In genomic region chr1:165376811-165377153, GRCh38 we compare ENCODE assay signal across 10 cellular contexts. TPM values are rescaled to one million over a fixed set of nuclear protein-coding genes. Genes with fewer than 3 reads are reported as not detected.
DNase-seq lines count a peak whose midpoint lies in the region; ATAC-seq and TF ChIP-seq lines count a peak whose summit lies in the region.
"Had no signal": no experiment of that assay in that cellular context is flagged by ENCODE, and none has a peak within 500 bp of the region (broad histone marks: within the 10 kb centered on the region; RNA-seq: fewer than 3 reads in every experiment).

No MANE protein-coding gene starts in this region.

- H3K4me1 Mint-ChIP-seq in neural crest cell: peaks cover 17% of the 10 kb centered on the region

- no peaks in the 10 kb centered on the region for H3K27me3 ChIP-seq in BLaER1
- H3K27me3 ChIP-seq in dorsolateral prefrontal cortex: peaks cover 0 to 49% (median 13%) of the 10 kb centered on the region in 45 donors
- peaks cover 18% of the 10 kb centered on the region for H3K27me3 ChIP-seq in brain microvascular endothelial cell (replicated peaks)
- H3K27me3 ChIP-seq: right lobe of liver had no signal

- ATAC-seq in HG02852 (IDR thresholded peaks at IDR 0.05; ENCODE audit: unreplicated experiment): peak; percentile 30
- ATAC-seq in HG03095 (IDR thresholded peaks at IDR 0.05; ENCODE audit: unreplicated experiment): no peak
- ATAC-seq in GM19467 (IDR thresholded peaks at IDR 0.05; ENCODE audit: unreplicated experiment): no peak

- peaks cover 90% of the 10 kb centered on the region for H3K27me3 Mint-ChIP-seq in neural crest cell (ENCODE audit: low read depth)

- no peak for TF ChIP-seq CTCF in dorsolateral prefrontal cortex (IDR thresholded peaks at IDR 0.05 in 54 of 56, conservative IDR thresholded peaks at IDR 0.05 in 2 of 56; ENCODE audit: low read depth in 1 of 56, partially characterized antibody in 56 of 56)
- TF ChIP-seq CTCF in neural crest cell (conservative IDR thresholded peaks at IDR 0.05): no peak
- no peak for TF ChIP-seq CTCF in brain microvascular endothelial cell (IDR thresholded peaks at IDR 0.05; ENCODE audit: low read depth, low read length, missing control alignments)

- H3K9me3 ChIP-seq in BLaER1: no peaks in the 10 kb centered on the region
- H3K9me3 ChIP-seq: right lobe of liver had no signal

- peaks cover 54% of the 10 kb centered on the region for H3K4me1 ChIP-seq in BLaER1

- no peaks in the 10 kb centered on the region for H4K20me1 ChIP-seq in BLaER1

- peak overlapping the region; percentile 91 for H3K4me2 ChIP-seq in BLaER1
- H3K4me2 ChIP-seq: PC-9 had no signal

- H3K4me3 ChIP-seq in BLaER1 (peak overlapping the region; percentile 64), dorsolateral prefrontal cortex (peak overlapping the region; percentile 18 to 69 (median 49)), brain microvascular endothelial cell (ENCODE audit: low read depth, low read length) (no peak overlapping the region)
- H3K4me3 ChIP-seq: PC-9 had no signal

- no peaks in the 10 kb centered on the region for H3K36me3 Mint-ChIP-seq in neural crest cell (ENCODE audit: low read depth)

- intact Hi-C loops in dorsolateral prefrontal cortex (cut with DNase I): no loop called here

- DNase-seq in dorsolateral prefrontal cortex: no peak
- no peak for DNase-seq in neural crest cell (ENCODE audit: low read depth, low spot score)
- DNase-seq in brain microvascular endothelial cell: no peak
- no peak for DNase-seq in NCI-H446 treated with DMSO at 0.1 percent for 48 hours (lab: John Stamatoyannopoulos, UW)

- in situ Hi-C loops in brain microvascular endothelial cell (cut with HindIII; ENCODE audit: low pct_ligation_motif_present, low sequenced_read_pairs): loop anchor here (25.0 kb wide), 1 partner anchor 211 kb away; no protein-coding TSS in a partner anchor

- H3K27ac ChIP-seq in BLaER1 (peak overlapping the region; percentile 95), dorsolateral prefrontal cortex (peak overlapping the region in 3 of 59 donors; percentile 39 to 54 (median 43)), brain microvascular endothelial cell (no peak overlapping the region)
- H3K27ac ChIP-seq: PC-9 had no signal

- peak overlapping the region; percentile 87 for H3K9ac ChIP-seq in BLaER1

- H3K9me3 Mint-ChIP-seq in neural crest cell: no peaks in the 10 kb centered on the region

- H3K27ac Mint-ChIP-seq in neural crest cell (ENCODE audit: unreplicated experiment): no peak overlapping the region

- H3K36me3 ChIP-seq in BLaER1 (no peaks in the 10 kb centered on the region), brain microvascular endothelial cell (replicated peaks) (no peaks in the 10 kb centered on the region)
- H3K36me3 ChIP-seq: right lobe of liver had no signal

- H3K4me3 Mint-ChIP-seq in neural crest cell: peak overlapping the region; percentile 83

RNA-seq across cellular contexts. Expression of gene LMX1A, which starts 20.3 kb away (rescaled TPM):
- total RNA-seq in dorsolateral prefrontal cortex (under 1 TPM in 1 of 120 experiments, not detected in 119; 0.32 TPM), neural crest cell (not detected in 2 replicates)
- total RNA-seq: PC-9 had no signal
